ENCODE assay signal across 28 cellular contexts in genomic region chr2:173407176-173407575, GRCh38.
"Had no signal": no experiment of that assay in that cellular context is flagged by ENCODE, and none has a peak within 500 bp of the region (broad histone marks: within the 10 kb centered on the region; RNA-seq: fewer than 3 reads in every experiment).

No MANE protein-coding gene starts in this region.

- H3K4me2 ChIP-seq: hepatocyte, neural progenitor cell, smooth muscle cell had no signal

- H3K27ac Mint-ChIP-seq: mesothelial cell of epicardium; naive thymus-derived CD4-positive, alpha-beta T cell; nephron; neural progenitor cell; progenitor cell of endocrine pancreas had no signal

- H3K4me1 ChIP-seq: parathyroid adenoma, right lobe of liver, thyroid gland had no signal

- ATAC-seq: left colon; left ventricle myocardium superior; lower lobe of right lung; mucosa of descending colon; naive thymus-derived CD4-positive, alpha-beta T cell; right lobe of liver had no signal

- FAIRE-seq: colon, frontal cortex had no signal

- H3K4me3 Mint-ChIP-seq: mesothelial cell of epicardium; naive thymus-derived CD4-positive, alpha-beta T cell; nephron; neural progenitor cell had no signal

- H3K79me2 ChIP-seq: hepatocyte, parathyroid adenoma had no signal

- DNase-seq: dorsolateral prefrontal cortex; effector CD4-positive, alpha-beta T cell; esophagus squamous epithelium; left colon; left ventricle myocardium superior; lower lobe of right lung; mesenchymal stem cell; mucosa of descending colon; naive thymus-derived CD4-positive, alpha-beta T cell; right lobe of liver; stimulated activated CD4-positive, alpha-beta T cell treated with anti-CD3 and anti-CD28 coated beads, Interleukin-12 subunit alpha, Interleukin-12 subunit beta, amount 100 ng/mL, for 4 hours; stimulated activated CD4-positive, alpha-beta T cell treated with anti-CD3 and anti-CD28 coated beads, Interleukin-1b, Interleukin-23, amount 100 ng/mL, for 48 hours; stimulated activated CD4-positive, alpha-beta T cell treated with anti-CD3 and anti-CD28 coated beads, Interleukin-4, amount 100 ng/mL, for 1 hour; stimulated activated CD8-positive, alpha-beta memory T cell treated with anti-CD3 and anti-CD28 coated beads, Interleukin-4, amount 100 ng/mL, for 48 hours; stimulated activated naive CD4-positive, alpha-beta T cell; stomach; thyroid gland; trophoblast cell had no signal

- H3K4me3 ChIP-seq: dorsolateral prefrontal cortex, esophagus squamous epithelium, hepatocyte, lower lobe of right lung, mucosa of descending colon, neural progenitor cell, right lobe of liver, smooth muscle cell, stomach, thyroid gland, vagina had no signal

- H3K9me3 Mint-ChIP-seq: mesothelial cell of epicardium; naive thymus-derived CD4-positive, alpha-beta T cell; nephron; neural progenitor cell had no signal

- H3K36me3 Mint-ChIP-seq: mesothelial cell of epicardium; naive thymus-derived CD4-positive, alpha-beta T cell; neural progenitor cell had no signal

- H3K36me3 ChIP-seq: esophagus squamous epithelium, lower lobe of right lung, neural progenitor cell, right lobe of liver, stomach, thyroid gland, vagina had no signal

- H3K27ac ChIP-seq: dorsolateral prefrontal cortex, esophagus squamous epithelium, hepatocyte, lower lobe of right lung, neural progenitor cell, parathyroid adenoma, right lobe of liver, stomach, thyroid gland, vagina had no signal

- H2AFZ ChIP-seq: hepatocyte, neural progenitor cell, parathyroid adenoma had no signal

- H3K27me3 ChIP-seq: hepatocyte, right lobe of liver, thyroid gland, vagina had no signal
